25 cellular contexts compared by ENCODE assay signal in the genomic region with DNA sequence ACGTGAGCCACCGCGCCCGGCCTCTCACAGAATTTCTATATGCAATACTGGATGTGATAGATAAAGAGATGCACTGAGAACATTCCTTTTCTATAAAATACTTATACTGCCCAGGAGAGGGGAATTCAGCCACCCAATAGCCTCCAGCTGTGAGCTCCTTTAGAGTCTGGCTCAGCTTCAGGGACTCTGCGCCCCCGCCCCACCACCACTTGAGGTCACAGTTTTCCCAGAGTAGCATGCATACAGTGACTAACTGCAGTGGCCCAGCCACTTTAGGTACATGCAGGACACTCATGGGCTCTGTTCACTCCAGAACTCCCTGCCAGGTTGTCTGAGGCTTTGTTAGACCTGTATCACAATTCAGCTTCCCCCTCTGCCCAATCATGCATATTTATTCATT.
"Had no signal": no experiment of that assay in that cellular context is flagged by ENCODE, and none has a peak within 500 bp of the region (broad histone marks: within the 10 kb centered on the region; RNA-seq: fewer than 3 reads in every experiment).

No MANE protein-coding gene starts in this region.

- H3K27me3 ChIP-seq: colonic mucosa, foreskin keratinocyte, sigmoid colon, testis, tibial nerve, upper lobe of right lung, vagina had no signal

- H2AFZ ChIP-seq: parathyroid adenoma had no signal

- H3K9ac ChIP-seq: parathyroid adenoma had no signal

- H3K9me3 ChIP-seq: colonic mucosa, left ventricle myocardium inferior, lower lobe of right lung, prostate gland, sigmoid colon, testis, tibial nerve, upper lobe of right lung, vagina had no signal

- H3K36me3 ChIP-seq: colonic mucosa, left ventricle myocardium inferior, lower lobe of right lung, prostate gland, sigmoid colon, tibial nerve, upper lobe of right lung, vagina had no signal

- H3K27me3 Mint-ChIP-seq: natural killer cell treated with Interleukin-12 subunit alpha and Interleukin-12 subunit beta and Interleukin-15 and Interleukin-18, amount 100 ng/mL, for 72 hours; stimulated activated naive B cell treated with anti-CD40 and anti-IgM and Interleukin-4, amounts not matched to agents 10 μg/mL and 1 μg/mL and 100 μg/mL, for 72 hours; stimulated activated naive CD8-positive, alpha-beta T cell treated with anti-CD3 and anti-CD28 coated beads, Interleukin-15, amount 100 ng/mL, for 72 hours had no signal

- H3K27ac ChIP-seq: colonic mucosa, foreskin keratinocyte, left ventricle myocardium inferior, lower lobe of right lung, parathyroid adenoma, prostate gland, sigmoid colon, skin epidermis, testis, tibial nerve, upper lobe of right lung, vagina had no signal

- ATAC-seq: foreskin keratinocyte; left cardiac atrium; natural killer cell treated with Interleukin-12 subunit alpha and Interleukin-12 subunit beta and Interleukin-15 and Interleukin-18, amount 100 ng/mL, for 72 hours; stimulated activated naive B cell treated with anti-CD40 and anti-IgM and Interleukin-4, amounts not matched to agents 10 μg/mL and 1 μg/mL and 100 μg/mL, for 72 hours; stimulated activated naive CD8-positive, alpha-beta T cell treated with anti-CD3 and anti-CD28 coated beads, Interleukin-15, amount 100 ng/mL, for 72 hours; upper lobe of right lung had no signal

- H3K36me3 Mint-ChIP-seq: memory B cell; natural killer cell treated with Interleukin-12 subunit alpha and Interleukin-12 subunit beta and Interleukin-15 and Interleukin-18, amount 100 ng/mL, for 72 hours; stimulated activated naive B cell treated with anti-CD40 and anti-IgM and Interleukin-4, amounts not matched to agents 10 μg/mL and 1 μg/mL and 100 μg/mL, for 72 hours had no signal

- DNase-seq: colonic mucosa; dermis blood vessel endothelial cell; erythroblast; foreskin keratinocyte; head of caudate nucleus; hippocampal formation; left cardiac atrium; left ventricle myocardium inferior; lower lobe of right lung; midbrain; occipital lobe; sigmoid colon; stimulated activated CD4-positive, alpha-beta T cell treated with anti-CD3 and anti-CD28 coated beads, Interleukin-2, amount 100 ng/mL, for 24 hours; stimulated activated CD4-positive, alpha-beta T cell treated with anti-CD3 and anti-CD28 coated beads, Interleukin-4, amount 100 ng/mL, for 4 hours; stimulated activated naive B cell treated with anti-CD40 and anti-IgM and Interleukin-4, amounts not matched to agents 10 μg/mL and 1 μg/mL and 100 μg/mL, for 72 hours; stimulated activated naive CD8-positive, alpha-beta T cell treated with anti-CD3 and anti-CD28 coated beads, Interleukin-15, amount 100 ng/mL, for 72 hours; testis; upper lobe of right lung had no signal

- H3K4me1 ChIP-seq: colonic mucosa, foreskin keratinocyte, left ventricle myocardium inferior, lower lobe of right lung, parathyroid adenoma, prostate gland, sigmoid colon, testis, tibial nerve, upper lobe of right lung, vagina had no signal

- H3K4me3 Mint-ChIP-seq: memory B cell; natural killer cell treated with Interleukin-12 subunit alpha and Interleukin-12 subunit beta and Interleukin-15 and Interleukin-18, amount 100 ng/mL, for 72 hours; stimulated activated naive B cell treated with anti-CD40 and anti-IgM and Interleukin-4, amounts not matched to agents 10 μg/mL and 1 μg/mL and 100 μg/mL, for 72 hours; stimulated activated naive CD8-positive, alpha-beta T cell treated with anti-CD3 and anti-CD28 coated beads, Interleukin-15, amount 100 ng/mL, for 72 hours had no signal

- H3K9me3 Mint-ChIP-seq: memory B cell; stimulated activated naive B cell treated with anti-CD40 and anti-IgM and Interleukin-4, amounts not matched to agents 10 μg/mL and 1 μg/mL and 100 μg/mL, for 72 hours had no signal

- H3K27ac Mint-ChIP-seq: memory B cell; natural killer cell treated with Interleukin-12 subunit alpha and Interleukin-12 subunit beta and Interleukin-15 and Interleukin-18, amount 100 ng/mL, for 72 hours; stimulated activated naive B cell treated with anti-CD40 and anti-IgM and Interleukin-4, amounts not matched to agents 10 μg/mL and 1 μg/mL and 100 μg/mL, for 72 hours; stimulated activated naive CD8-positive, alpha-beta T cell treated with anti-CD3 and anti-CD28 coated beads, Interleukin-15, amount 100 ng/mL, for 72 hours had no signal

- H3K4me1 Mint-ChIP-seq: memory B cell; stimulated activated naive B cell treated with anti-CD40 and anti-IgM and Interleukin-4, amounts not matched to agents 10 μg/mL and 1 μg/mL and 100 μg/mL, for 72 hours; stimulated activated naive CD8-positive, alpha-beta T cell treated with anti-CD3 and anti-CD28 coated beads, Interleukin-15, amount 100 ng/mL, for 72 hours had no signal

- H3K4me3 ChIP-seq: colonic mucosa, left ventricle myocardium inferior, lower lobe of right lung, prostate gland, sigmoid colon, skin epidermis, testis, tibial nerve, upper lobe of right lung, vagina had no signal

- H3K79me2 ChIP-seq: parathyroid adenoma had no signal
